13 cellular contexts compared by ENCODE assay signal in genomic region chr3:122005033-122005565, GRCh38. TPM values are rescaled to one million over a fixed set of nuclear protein-coding genes. Genes with fewer than 3 reads are reported as not detected.
DNase-seq lines count a peak whose midpoint lies in the region; ATAC-seq lines count a peak whose summit lies in the region.
"Had no signal": no experiment of that assay in that cellular context is flagged by ENCODE, and none has a peak within 500 bp of the region (broad histone marks: within the 10 kb centered on the region; RNA-seq: fewer than 3 reads in every experiment).

No MANE protein-coding gene starts in this region.

- peaks cover 25% of the 10 kb centered on the region for H3K4me1 Mint-ChIP-seq in activated CD4-positive, alpha-beta memory T cell treated with anti-CD3 and anti-CD28 coated beads for 36 hours (ENCODE audit: low read depth)

- intact Hi-C loops in activated CD4-positive, alpha-beta memory T cell treated with anti-CD3 and anti-CD28 coated beads for 36 hours (cut with micrococcal nuclease) = loop anchor here (1.0 kb wide), 1 partner anchor 9 kb away; no protein-coding TSS in a partner anchor

- no peak overlapping the region for H3K4me3 Mint-ChIP-seq in activated CD4-positive, alpha-beta memory T cell treated with anti-CD3 and anti-CD28 coated beads for 36 hours

- DNase-seq in CD1c-positive myeloid dendritic cell (ENCODE audit: extremely low spot score) (peak; percentile 86), AG08396 (ENCODE audit: low spot score) (no peak), HuH-7 (ENCODE audit: low spot score) (no peak)
- DNase-seq in activated CD4-positive, alpha-beta memory T cell treated with anti-CD3 and anti-CD28 coated beads for 36 hours = peak; percentile 69
- DNase-seq: DND-41, kidney glomerular epithelial cell, PC-9 had no signal

- POLR2A ChIA-PET in activated CD4-positive, alpha-beta memory T cell treated with anti-CD3 and anti-CD28 coated beads for 36 hours (lab: Charles Lee) = no interaction called here

- ATAC-seq in GM18867 (IDR thresholded peaks at IDR 0.05; ENCODE audit: unreplicated experiment) (peak; percentile 40), HG03039 (IDR thresholded peaks at IDR 0.05; ENCODE audit: unreplicated experiment) (peak; percentile 46), GM18519 (IDR thresholded peaks at IDR 0.05; ENCODE audit: low FRiP score, unreplicated experiment) (no peak), GM19397 (IDR thresholded peaks at IDR 0.05; ENCODE audit: unreplicated experiment) (no peak)

- CTCF ChIA-PET in activated CD4-positive, alpha-beta memory T cell treated with anti-CD3 and anti-CD28 coated beads for 36 hours (lab: Charles Lee) = interaction anchor here (0.8 to 1.1 kb wide), 3 partner anchors 8 to 77 kb away, joined by 3 to 8 read pairs (median 3); no protein-coding TSS in a partner anchor

- H3K27me3 Mint-ChIP-seq in activated CD4-positive, alpha-beta memory T cell treated with anti-CD3 and anti-CD28 coated beads for 36 hours = peaks cover 16% of the 10 kb centered on the region

- no peak overlapping the region for H3K27ac Mint-ChIP-seq in activated CD4-positive, alpha-beta memory T cell treated with anti-CD3 and anti-CD28 coated beads for 36 hours

- H3K9me3 Mint-ChIP-seq in activated CD4-positive, alpha-beta memory T cell treated with anti-CD3 and anti-CD28 coated beads for 36 hours = no peaks in the 10 kb centered on the region

- H3K36me3 Mint-ChIP-seq in activated CD4-positive, alpha-beta memory T cell treated with anti-CD3 and anti-CD28 coated beads for 36 hours = no peaks in the 10 kb centered on the region

RNA-seq across cellular contexts. Expression of gene ILDR1, which starts 16.9 kb away (rescaled TPM):
- total RNA-seq in activated CD4-positive, alpha-beta memory T cell treated with anti-CD3 and anti-CD28 coated beads for 36 hours = under 1 TPM; 0.26 to 0.41 TPM
- total RNA-seq: dermis microvascular lymphatic vessel endothelial cell, HT1080 had no signal

RNA-seq across cellular contexts. Expression of gene CD86, which starts 50.1 kb away (rescaled TPM):
- total RNA-seq in activated CD4-positive, alpha-beta memory T cell treated with anti-CD3 and anti-CD28 coated beads for 36 hours = 1 to 10 TPM; 1.4 to 1.7 TPM
- total RNA-seq: dermis microvascular lymphatic vessel endothelial cell, HT1080, PC-9 had no signal

Comparison
In these comparisons a context has a peak if more than half of its experiments do, and no peak if none do; other contexts are left out.
1. DNase-seq: peak in CD1c-positive myeloid dendritic cell (single experiment) and activated CD4-positive, alpha-beta memory T cell treated with anti-CD3 and anti-CD28 coated beads for 36 hours (single experiment); none in AG08396 (single experiment) and HuH-7 (single experiment).
2. ATAC-seq: peak in GM18867 (single experiment) and HG03039 (single experiment); none in GM18519 (single experiment) and GM19397 (single experiment).